ENCODE assay signal across 8 cellular contexts in the genomic region with DNA sequence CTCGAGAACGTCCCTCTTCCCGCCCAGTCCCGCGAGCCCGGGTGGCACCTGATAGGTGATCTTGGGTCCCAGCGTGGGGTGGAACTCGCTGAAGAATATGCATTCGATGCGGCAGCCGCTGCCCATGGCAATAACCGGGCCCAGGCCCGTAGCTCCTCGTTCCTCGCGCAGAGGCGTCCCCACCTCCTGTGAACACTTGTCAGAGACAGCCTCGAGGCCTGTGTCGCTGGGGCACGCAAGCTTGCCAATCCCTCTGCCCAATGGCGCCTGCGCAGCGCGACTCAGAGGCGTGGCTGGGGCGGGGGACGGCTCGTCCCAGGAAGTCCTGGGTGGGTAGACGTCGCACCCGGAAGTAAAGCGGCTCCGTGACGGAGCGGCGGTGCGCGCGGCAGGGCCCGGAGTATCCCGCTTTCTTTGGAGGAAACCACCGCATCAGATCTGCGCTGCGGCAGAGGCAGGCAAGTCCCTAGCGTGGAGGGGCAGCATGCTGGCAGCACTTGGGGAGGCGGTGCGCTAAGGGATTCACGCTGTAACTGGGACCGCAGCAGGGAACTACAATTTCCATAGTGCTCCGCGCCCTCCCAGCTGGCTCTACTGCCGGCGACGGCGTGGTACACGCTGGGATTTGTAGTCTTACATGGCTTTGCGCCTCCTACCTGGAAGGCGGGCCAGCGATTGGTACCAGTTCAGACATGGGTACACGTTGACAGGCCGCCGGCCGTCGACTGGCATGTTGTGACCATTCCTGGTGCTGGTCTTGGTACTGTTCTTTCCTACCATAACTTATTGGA. TPM values are rescaled to one million over a fixed set of nuclear protein-coding genes. Genes with fewer than 3 reads are reported as not detected.
DNase-seq lines count a peak whose midpoint lies in the region; ATAC-seq, FAIRE-seq and TF ChIP-seq lines count a peak whose summit lies in the region.

A gene with protein sequence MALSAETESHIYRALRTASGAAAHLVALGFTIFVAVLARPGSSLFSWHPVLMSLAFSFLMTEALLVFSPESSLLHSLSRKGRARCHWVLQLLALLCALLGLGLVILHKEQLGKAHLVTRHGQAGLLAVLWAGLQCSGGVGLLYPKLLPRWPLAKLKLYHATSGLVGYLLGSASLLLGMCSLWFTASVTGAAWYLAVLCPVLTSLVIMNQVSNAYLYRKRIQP (plus strand): TSS at position 336 of the 791 bp plus-strand sequence. CDS start 572 bp downstream, outside the sequence.
A gene (minus strand): TSS at position 249 of the 791 bp plus-strand sequence. CDS start 123 bp downstream, at position 126.

- H2BK5ac ChIP-seq in H1 (ENCODE audit: low read depth, low read length) (peak within 1 kb of the TSS; percentile 94; the same call in 1 of the 2 replicates), mesenchymal stem cell (ENCODE audit: low read depth, low read length, poor library complexity, severe bottlenecking) (peak within 1 kb of the TSS; percentile 84)

- no peaks in the 10 kb centered on the region for H3K9me3 Mint-ChIP-seq in Caco-2 (ENCODE audit: unreplicated experiment)
- H3K9me3 Mint-ChIP-seq in activated CD8-positive, alpha-beta memory T cell treated with anti-CD3 and anti-CD28 coated beads, Interleukin-2, amount 10 ng/mL, durations not matched to agents 7 days and 5 days (ENCODE audit: low read depth) = no peaks in the 10 kb centered on the region

- peak within 1 kb of the TSS; percentile 100 for H3K18ac ChIP-seq in H1 (ENCODE audit: extremely low read depth, low read length)
- H3K18ac ChIP-seq in mesenchymal stem cell (ENCODE audit: low read depth in 1 of 2, low read length in 2 of 2) = peak within 1 kb of the TSS; percentile 90 to 99

- H3K27ac Mint-ChIP-seq in Caco-2 (ENCODE audit: unreplicated experiment) = peak within 1 kb of the TSS; percentile 81
- peak within 1 kb of the TSS; percentile 97 for H3K27ac Mint-ChIP-seq in activated CD8-positive, alpha-beta memory T cell treated with anti-CD3 and anti-CD28 coated beads, Interleukin-2, amount 10 ng/mL, durations not matched to agents 7 days and 5 days

- H3K9ac ChIP-seq in HUES48 (ENCODE audit: low read depth, low read length) = peak within 1 kb of the TSS; percentile 68
- peak within 1 kb of the TSS; percentile 96 for H3K9ac ChIP-seq in NT2/D1 (ENCODE audit: insufficient read length, low read depth)
- H3K9ac ChIP-seq in H1 (replicated peaks in 1 of 4; ENCODE audit: extremely low read depth in 1 of 4, low read depth in 3 of 4, low read length in 3 of 4) = peak within 1 kb of the TSS in 3 of 4 experiments; percentile 41 to 60 (median 46); a peak in 6 of 7 replicates
- peak within 1 kb of the TSS; percentile 90 for H3K9ac ChIP-seq in mesenchymal stem cell (ENCODE audit: low read length)

- peak within 1 kb of the TSS; percentile 88; the same call in 1 of the 2 replicates for H2AFZ ChIP-seq in H1 (ENCODE audit: low read length)
- peak within 1 kb of the TSS; percentile 95 for H2AFZ ChIP-seq in mesenchymal stem cell (ENCODE audit: low read depth, low read length)

- H3K27me3 ChIP-seq in Caco-2 (replicated peaks; ENCODE audit: control insufficient read depth, insufficient read depth, low read length) (no peaks in the 10 kb centered on the region), HUES48 (ENCODE audit: control insufficient read depth, insufficient read depth, low read length) (peaks cover 5% of the 10 kb centered on the region; the same call in 1 of the 2 replicates), NT2/D1 (ENCODE audit: insufficient read depth, insufficient read length) (peaks cover 5% of the 10 kb centered on the region), H1 (replicated peaks in 1 of 4; ENCODE audit: control insufficient read depth in 3 of 4, extremely low read depth in 1 of 4, insufficient read depth in 3 of 4, low read length in 3 of 4) (peaks cover 0 to 4% (median 4%) of the 10 kb centered on the region in 4 experiments; a peak in 4 of 7 replicates), mesenchymal stem cell (ENCODE audit: control insufficient read depth in 1 of 2, insufficient read depth in 1 of 2, low read length in 2 of 2) (no peaks in the 10 kb centered on the region)

- no peak within 1 kb of the TSS for H3K56ac ChIP-seq in H1 (replicated peaks; ENCODE audit: insufficient read length, low read depth, low read length)

- H3K4me1 Mint-ChIP-seq in Caco-2 (ENCODE audit: low read depth, unreplicated experiment) = peaks cover 12% of the 10 kb centered on the region
- peaks cover 63% of the 10 kb centered on the region for H3K4me1 Mint-ChIP-seq in activated CD8-positive, alpha-beta memory T cell treated with anti-CD3 and anti-CD28 coated beads, Interleukin-2, amount 10 ng/mL, durations not matched to agents 7 days and 5 days

- no peak for TF ChIP-seq RAD21 in H1 (IDR thresholded peaks at IDR 0.05 in 1 of 2, conservative IDR thresholded peaks at IDR 0.05 in 1 of 2; ENCODE audit: low read depth in 2 of 2, low read length in 2 of 2)

- WGBS in H1 (ENCODE audit: extremely low coverage in 1 of 2, insufficient coverage in 1 of 2, insufficient read length in 1 of 2, insufficient replicate concordance in 2 of 2, low coverage in 1 of 2, low lambda C conversion rate in 2 of 2, missing lambda C conversion rate in 1 of 2), 2 experiments = 4% methylated on average over 64 of the region's 64 CpGs; no CpG with 5 or more reads in 1 of the 2 experiments
- 1% methylated on average over 64 of the region's 64 CpGs for WGBS in mesenchymal stem cell

- peak within 1 kb of the TSS; percentile 93; the same call in 1 of the 2 replicates for H2BK15ac ChIP-seq in H1 (ENCODE audit: low read length)
- no peak within 1 kb of the TSS for H2BK15ac ChIP-seq in mesenchymal stem cell (ENCODE audit: low read depth, poor library complexity, severe bottlenecking)

- DNase-seq in Caco-2 (peak; percentile 96), NT2/D1 (ENCODE audit: low read depth, low spot score) (peak; percentile 85), H1 (ENCODE audit: low read depth in 1 of 2, low spot score in 2 of 2) (peak; percentile 72 to 93), mesenchymal stem cell (peak; percentile 96)
- peak; percentile 100 for DNase-seq in activated CD8-positive, alpha-beta memory T cell treated with anti-CD3 and anti-CD28 coated beads, Interleukin-2, amount 10 ng/mL, durations not matched to agents 7 days and 5 days
- DNase-seq in stimulated activated CD8-positive, alpha-beta memory T cell treated with anti-CD3 and anti-CD28 coated beads, Interleukin-12 subunit alpha, Interleukin-12 subunit beta, amount 100 ng/mL, for 24 hours (ENCODE audit: extremely low read depth) = peak; percentile 99

- H2BK20ac ChIP-seq in H1 (ENCODE audit: low read length) = no peak within 1 kb of the TSS

- peak within 1 kb of the TSS; percentile 64 to 90 for H3K4me2 ChIP-seq in H1 (ENCODE audit: insufficient read depth in 1 of 2, low read depth in 2 of 2, low read length in 2 of 2)
- H3K4me2 ChIP-seq in mesenchymal stem cell (ENCODE audit: low read length, poor library complexity, severe bottlenecking) = peak within 1 kb of the TSS; percentile 72

- POLR2A ChIA-PET in Caco-2 (lab: Charles Lee) = interaction anchor here (0.6 to 2.5 kb wide), 7 partner anchors 14 to 1833 kb away, joined by 3 to 42 read pairs (median 7); a partner anchor contains a TSS
- POLR2A ChIA-PET in H1 (lab: Charles Lee; ENCODE audit: partially characterized antibody) = interaction anchor here (0.5 to 5.3 kb wide), 9 partner anchors 10 to 219 kb away, joined by 3 to 22 read pairs (median 4); a partner anchor contains a TSS

- intact Hi-C loops in Caco-2 (cut with micrococcal nuclease; ENCODE audit: unreplicated experiment) = loop anchor here (1.0 to 5.0 kb wide), 2 partner anchors 9 to 262 kb away; a partner anchor contains a TSS

- H3K4me3 Mint-ChIP-seq in Caco-2 (ENCODE audit: unreplicated experiment) = peak within 1 kb of the TSS; percentile 76
- H3K4me3 Mint-ChIP-seq in activated CD8-positive, alpha-beta memory T cell treated with anti-CD3 and anti-CD28 coated beads, Interleukin-2, amount 10 ng/mL, durations not matched to agents 7 days and 5 days = peak within 1 kb of the TSS; percentile 93

- no peak within 1 kb of the TSS for H2AK5ac ChIP-seq in H1 (ENCODE audit: low read depth, low read length)
- H2AK5ac ChIP-seq in mesenchymal stem cell (ENCODE audit: low read length, severe bottlenecking) = peak within 1 kb of the TSS; percentile 27

- peaks cover 12% of the 10 kb centered on the region for H3K23me2 ChIP-seq in H1 (ENCODE audit: low read depth, low read length)

- H4K8ac ChIP-seq in H1 (ENCODE audit: extremely low read depth, insufficient read depth, low read length) (peak within 1 kb of the TSS; percentile 69; the same call in 1 of the 2 replicates), mesenchymal stem cell (ENCODE audit: low read length) (peak within 1 kb of the TSS; percentile 93)

- no peaks in the 10 kb centered on the region for H3K79me2 ChIP-seq in H1 (ENCODE audit: control insufficient read depth in 1 of 2, insufficient read depth in 2 of 2, low read length in 2 of 2)

- H3K27me3 Mint-ChIP-seq in Caco-2 (ENCODE audit: insufficient read depth, unreplicated experiment) = no peaks in the 10 kb centered on the region
- no peaks in the 10 kb centered on the region for H3K27me3 Mint-ChIP-seq in activated CD8-positive, alpha-beta memory T cell treated with anti-CD3 and anti-CD28 coated beads, Interleukin-2, amount 10 ng/mL, durations not matched to agents 7 days and 5 days

- peak within 1 kb of the TSS; percentile 93 for H4K5ac ChIP-seq in H1 (ENCODE audit: insufficient read length, low read depth, low read length)

- H4K20me1 ChIP-seq in H1 (replicated peaks in 1 of 2; ENCODE audit: control insufficient read depth in 1 of 2, insufficient read depth in 2 of 2, low read length in 2 of 2) = peaks cover 3% of the 10 kb centered on the region in 2 experiments

- H3K14ac ChIP-seq in H1 (ENCODE audit: insufficient read length) = no peak within 1 kb of the TSS
- H3K14ac ChIP-seq in mesenchymal stem cell (ENCODE audit: low read length in 2 of 2) = peak within 1 kb of the TSS in 1 of 2 experiments; percentile 98

- TF ChIP-seq POLR2A in H1 (IDR thresholded peaks at IDR 0.05; ENCODE audit: control extremely low read depth in 1 of 2, low read depth in 2 of 2, low read length in 2 of 2) = peak in 1 of 2 experiments; percentile 59; a peak in 2 of 3 replicates

- BruUV-seq in Caco-2 (replicated peaks; lab: Mats Ljungman, UMichigan) = no TSS peak

- FAIRE-seq in H1 (lab: Jason Lieb, UNC) = no peak

- ATAC-seq in GM21381 (IDR thresholded peaks at IDR 0.05; ENCODE audit: unreplicated experiment) = peak; percentile 81
- ATAC-seq in activated CD8-positive, alpha-beta memory T cell treated with anti-CD3 and anti-CD28 coated beads, Interleukin-2, amount 10 ng/mL, durations not matched to agents 7 days and 5 days = peak; percentile 92

- H3K27ac ChIP-seq in HUES48 (ENCODE audit: low read depth, low read length) (peak within 1 kb of the TSS; percentile 75), H1 (ENCODE audit: low read depth, low read length) (no peak within 1 kb of the TSS), mesenchymal stem cell (ENCODE audit: low read length, poor library complexity, severe bottlenecking) (peak within 1 kb of the TSS; percentile 91)

- H3K9me3 ChIP-seq in Caco-2 (no peaks in the 10 kb centered on the region), HUES48 (ENCODE audit: control insufficient read depth, insufficient read depth, low read length) (no peaks in the 10 kb centered on the region), NT2/D1 (ENCODE audit: insufficient read depth, low read length) (no peaks in the 10 kb centered on the region), H1 (ENCODE audit: insufficient read depth in 2 of 2, low read depth in 1 of 2, low read length in 1 of 2) (no peaks in the 10 kb centered on the region), mesenchymal stem cell (ENCODE audit: control insufficient read depth, low read length) (no peaks in the 10 kb centered on the region)

- CTCF ChIA-PET in Caco-2 (lab: Charles Lee) = interaction anchor here (0.5 to 2.2 kb wide), 10 partner anchors 14 to 265 kb away, joined by 3 to 10 read pairs (median 4); a partner anchor contains a TSS
- CTCF ChIA-PET in activated CD8-positive, alpha-beta memory T cell treated with anti-CD3 and anti-CD28 coated beads, Interleukin-2, amount 10 ng/mL, durations not matched to agents 7 days and 5 days (lab: Charles Lee) = interaction anchor here (0.6 to 8.3 kb wide), 12 partner anchors 9 to 261 kb away, joined by 3 to 64 read pairs (median 4); a partner anchor contains a TSS
- CTCF ChIA-PET in H1 (lab: Charles Lee; ENCODE audit: partially characterized antibody) = interaction anchor here (0.7 to 13.4 kb wide), 13 partner anchors 11 to 281 kb away, joined by 3 to 136 read pairs (median 8); a partner anchor contains a TSS

- H3K4me1 ChIP-seq in Caco-2 = peaks cover 3% of the 10 kb centered on the region; the same call in 1 of the 2 replicates
- peaks cover 6% of the 10 kb centered on the region for H3K4me1 ChIP-seq in HUES48 (ENCODE audit: control insufficient read depth, insufficient read depth, low read length)
- H3K4me1 ChIP-seq in NT2/D1 (ENCODE audit: insufficient read depth, insufficient read length) = peaks cover 8% of the 10 kb centered on the region
- peaks cover 0 to 11% (median 8%) of the 10 kb centered on the region in 4 experiments; a peak in 5 of 7 replicates for H3K4me1 ChIP-seq in H1 (replicated peaks in 1 of 4; ENCODE audit: control insufficient read depth in 3 of 4, insufficient read depth in 4 of 4, low read length in 3 of 4)
- H3K4me1 ChIP-seq in mesenchymal stem cell (ENCODE audit: control insufficient read depth, insufficient read depth, low read depth, low read length) = peaks cover 38% of the 10 kb centered on the region

- H3K4ac ChIP-seq in H1 (replicated peaks; ENCODE audit: insufficient read length, low read depth, low read length) (no peak within 1 kb of the TSS), mesenchymal stem cell (ENCODE audit: low read depth in 1 of 2, low read length in 2 of 2) (peak within 1 kb of the TSS; percentile 69 to 90)

- H3K79me1 ChIP-seq in H1 (ENCODE audit: low read depth, low read length) (no peaks in the 10 kb centered on the region; the same call in 1 of the 2 replicates), mesenchymal stem cell (replicated peaks; ENCODE audit: low read length, poor library complexity, severe bottlenecking) (peaks cover 43% of the 10 kb centered on the region)

- TF ChIP-seq CTCF in Caco-2 (IDR thresholded peaks at IDR 0.05; ENCODE audit: insufficient read depth in 1 of 2, low read depth in 1 of 2, low read length in 1 of 2, severe bottlenecking in 1 of 2, unreplicated experiment in 1 of 2) (no peak), H1 (IDR thresholded peaks at IDR 0.05; ENCODE audit: control extremely low read depth in 1 of 3, insufficient read depth in 1 of 3, low read depth in 1 of 3, low read length in 3 of 3) (no peak)

- TF ChIP-seq EP300 in H1 (IDR thresholded peaks at IDR 0.05; ENCODE audit: borderline replicate concordance in 1 of 2, low read depth in 2 of 2, low read length in 2 of 2) = no peak

- H2BK120ac ChIP-seq in H1 (replicated peaks; ENCODE audit: low read depth, low read length) = no peak within 1 kb of the TSS
- no peak within 1 kb of the TSS for H2BK120ac ChIP-seq in mesenchymal stem cell (ENCODE audit: low read depth, low read length)

- H2BK12ac ChIP-seq in H1 (ENCODE audit: low read depth, low read length) (peak within 1 kb of the TSS; percentile 85; the same call in 1 of the 2 replicates), mesenchymal stem cell (ENCODE audit: low read length in 2 of 2) (peak within 1 kb of the TSS in 1 of 2 experiments; percentile 91)

- peaks cover 34% of the 10 kb centered on the region for H3K36me3 Mint-ChIP-seq in Caco-2 (ENCODE audit: insufficient read depth, unreplicated experiment)
- H3K36me3 Mint-ChIP-seq in activated CD8-positive, alpha-beta memory T cell treated with anti-CD3 and anti-CD28 coated beads, Interleukin-2, amount 10 ng/mL, durations not matched to agents 7 days and 5 days = peaks cover 23% of the 10 kb centered on the region

- peak within 1 kb of the TSS; percentile 91 for H3K4me3 ChIP-seq in Caco-2 (ENCODE audit: low read depth, low read length)
- peak within 1 kb of the TSS; percentile 91 for H3K4me3 ChIP-seq in HUES48 (ENCODE audit: low read depth, low read length)
- H3K4me3 ChIP-seq in NT2/D1 (ENCODE audit: insufficient read length, low read depth) = peak within 1 kb of the TSS; percentile 100
- peak within 1 kb of the TSS; percentile 79 to 87 (median 82) for H3K4me3 ChIP-seq in H1 (ENCODE audit: extremely low read depth in 1 of 4, insufficient read depth in 2 of 4, low read depth in 3 of 4, low read length in 4 of 4)
- peak within 1 kb of the TSS; percentile 87 to 96 for H3K4me3 ChIP-seq in mesenchymal stem cell (ENCODE audit: insufficient read depth in 1 of 2, low read depth in 1 of 2, low read length in 2 of 2)

- H3K36me3 ChIP-seq in Caco-2 (ENCODE audit: control insufficient read depth, insufficient read depth, low read length) (peaks cover 4% of the 10 kb centered on the region; the same call in 1 of the 2 replicates), HUES48 (ENCODE audit: control insufficient read depth, insufficient read depth, low read length) (peaks cover 45% of the 10 kb centered on the region), NT2/D1 (ENCODE audit: insufficient read depth, insufficient read length, low read length) (peaks cover 62% of the 10 kb centered on the region), H1 (ENCODE audit: control insufficient read depth in 2 of 4, insufficient read depth in 4 of 4, low read length in 3 of 4) (peaks cover 4 to 7% (median 6%) of the 10 kb centered on the region in 4 experiments; a peak in 5 of 8 replicates), mesenchymal stem cell (ENCODE audit: control insufficient read depth in 1 of 2, insufficient read depth in 2 of 2, low read depth in 1 of 2, low read length in 2 of 2) (peaks cover 50 to 51% of the 10 kb centered on the region in 2 experiments)

- no peak within 1 kb of the TSS for H3K23ac ChIP-seq in H1 (ENCODE audit: insufficient read length)
- H3K23ac ChIP-seq in mesenchymal stem cell (ENCODE audit: low read length in 2 of 2) = no peak within 1 kb of the TSS

- peak within 1 kb of the TSS; percentile 85 for H4K91ac ChIP-seq in H1 (replicated peaks; ENCODE audit: insufficient read length, low read length)
- peak within 1 kb of the TSS; percentile 85 for H4K91ac ChIP-seq in mesenchymal stem cell (ENCODE audit: low read length)

RNA-seq across cellular contexts. Expression of the first gene that starts in this region (rescaled TPM):
- total RNA-seq in Caco-2 (2022) = 21.2 and 21.4 TPM in 2 replicates
- total RNA-seq in activated CD8-positive, alpha-beta memory T cell treated with anti-CD3 and anti-CD28 coated beads, Interleukin-2, amount 10 ng/mL, durations not matched to agents 7 days and 5 days = 10 to 100 TPM; 35.1 to 37.7 TPM
- 9.8 and 9.9 TPM in 2 replicates for total RNA-seq in H1 (2021; fragmentation: NEBNext Ultra II Directional; extraction: Animal tissue kit (Norgen Biotek cat#: 25700))
- 34.0 and 34.5 TPM in 2 replicates for polyA plus RNA-seq in H1 (2011; rRNA removed)
- polyA plus RNA-seq in H1 (2011; cell fraction: cytosol; rRNA removed) = 22.8 TPM
- polyA plus RNA-seq in H1 (2011; cell fraction: nucleus; rRNA removed) = 24.8 TPM
- polyA plus RNA-seq in H1 (2012, experiment 1 of 2) = 10.0 to 19.4 TPM (median 15.1 TPM) in 4 replicates
- 22.1 TPM for polyA plus RNA-seq in H1 (2012, experiment 2 of 2)
- 11.8 TPM for polyA plus RNA-seq in H1 (2013, experiment 1 of 2)
- polyA plus RNA-seq in H1 (2013, experiment 2 of 2) = 12.9 TPM
- polyA minus RNA-seq in H1 (2011; rRNA and poly(A)+ RNA removed) = 9.2 and 14.0 TPM in 2 replicates
- 6.3 TPM for polyA minus RNA-seq in H1 (2011; cell fraction: cytosol; rRNA and poly(A)+ RNA removed)
- polyA minus RNA-seq in H1 (2011; cell fraction: nucleus; rRNA and poly(A)+ RNA removed) = 7.3 TPM
- polyA plus RNA-seq in mesenchymal stem cell (2013, experiment 1 of 2) = 13.5 TPM
- 13.5 TPM for polyA plus RNA-seq in mesenchymal stem cell (2013, experiment 2 of 2)

RNA-seq across cellular contexts. Expression of the second gene that starts in this region (rescaled TPM):
- total RNA-seq in Caco-2 (2022) = 23.7 and 29.8 TPM in 2 replicates
- 10 to 100 TPM; 45.3 to 49.7 TPM for total RNA-seq in activated CD8-positive, alpha-beta memory T cell treated with anti-CD3 and anti-CD28 coated beads, Interleukin-2, amount 10 ng/mL, durations not matched to agents 7 days and 5 days
- 25.0 and 28.4 TPM in 2 replicates for total RNA-seq in H1 (2021; fragmentation: NEBNext Ultra II Directional; extraction: Animal tissue kit (Norgen Biotek cat#: 25700))
- polyA plus RNA-seq in H1 (2011; rRNA removed) = 51.4 and 52.3 TPM in 2 replicates
- 53.3 TPM for polyA plus RNA-seq in H1 (2011; cell fraction: cytosol; rRNA removed)
- 91.8 TPM for polyA plus RNA-seq in H1 (2011; cell fraction: nucleus; rRNA removed)
- 18.1 to 35.5 TPM (median 31.5 TPM) in 4 replicates for polyA plus RNA-seq in H1 (2012, experiment 1 of 2)
- polyA plus RNA-seq in H1 (2012, experiment 2 of 2) = 26.4 TPM
- polyA plus RNA-seq in H1 (2013, experiment 1 of 2) = 14.6 TPM
- 13.2 TPM for polyA plus RNA-seq in H1 (2013, experiment 2 of 2)
- polyA minus RNA-seq in H1 (2011; rRNA and poly(A)+ RNA removed) = 54.5 and 61.1 TPM in 2 replicates
- polyA minus RNA-seq in H1 (2011; cell fraction: cytosol; rRNA and poly(A)+ RNA removed) = 13.8 TPM
- 20.9 TPM for polyA minus RNA-seq in H1 (2011; cell fraction: nucleus; rRNA and poly(A)+ RNA removed)
- polyA plus RNA-seq in mesenchymal stem cell (2013, experiment 1 of 2) = 10.6 TPM
- 9.1 TPM for polyA plus RNA-seq in mesenchymal stem cell (2013, experiment 2 of 2)

Comparison
In these comparisons a context has a peak if more than half of its experiments do, and no peak if none do; other contexts are left out.
1. H3K9ac ChIP-seq: peak in every context shown above with its lines; median percentile 96 in NT2/D1; 90 in mesenchymal stem cell; 68 in HUES48; 46 in H1.